8 cellular contexts compared by ENCODE assay signal in the genomic region with DNA sequence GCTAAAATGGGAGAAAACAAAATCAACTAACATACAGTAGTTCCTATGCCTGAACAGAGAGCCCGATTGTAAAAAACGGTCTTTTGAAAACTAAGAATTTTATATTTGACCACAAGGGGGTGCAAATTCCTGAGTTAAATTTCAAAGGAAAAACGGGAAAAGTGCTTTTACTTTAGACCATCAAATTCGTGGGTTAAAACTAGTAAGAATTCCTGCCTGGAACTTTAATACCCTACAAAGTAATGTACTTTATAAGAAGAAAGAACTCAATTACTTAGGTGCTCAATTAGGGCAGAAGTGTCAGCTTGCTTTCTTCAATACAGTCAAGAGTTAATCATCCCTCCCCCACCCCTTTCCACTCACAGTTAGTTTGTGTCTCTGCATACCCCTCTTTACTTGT.
DNase-seq lines count a peak whose midpoint lies in the region; ATAC-seq and TF ChIP-seq lines count a peak whose summit lies in the region.

No MANE protein-coding gene starts in this region.

- peaks cover 4% of the 10 kb centered on the region for H3K4me1 ChIP-seq in mucosa of descending colon (ENCODE audit: low read depth)

- peak; percentile 15 for TF ChIP-seq CTCF in mucosa of descending colon (IDR thresholded peaks at IDR 0.05)

- H3K27me3 Mint-ChIP-seq in activated naive CD8-positive, alpha-beta T cell = no peaks in the 10 kb centered on the region
- H3K27me3 Mint-ChIP-seq in activated naive CD8-positive, alpha-beta T cell treated with anti-CD3 and anti-CD28 coated beads for 36 hours = peaks cover 14% of the 10 kb centered on the region

- H3K9me3 ChIP-seq in mucosa of descending colon = no peaks in the 10 kb centered on the region

- H3K27ac Mint-ChIP-seq in activated naive CD8-positive, alpha-beta T cell = no peak overlapping the region
- no peak overlapping the region for H3K27ac Mint-ChIP-seq in activated naive CD8-positive, alpha-beta T cell treated with anti-CD3 and anti-CD28 coated beads for 36 hours

- peak overlapping the region; percentile 13 for H3K4me3 Mint-ChIP-seq in activated naive CD8-positive, alpha-beta T cell
- no peak overlapping the region for H3K4me3 Mint-ChIP-seq in activated naive CD8-positive, alpha-beta T cell treated with anti-CD3 and anti-CD28 coated beads for 36 hours

- DNase-seq in activated naive CD8-positive, alpha-beta T cell treated with anti-CD3 and anti-CD28 coated beads for 36 hours = no peak
- DNase-seq in NCI-H2227 treated with DMSO at 0.1 percent for 48 hours (lab: John Stamatoyannopoulos, UW) (peak; percentile 48), mucosa of descending colon (no peak)
- DNase-seq in central memory CD4-positive, alpha-beta T cell = peak; percentile 18

- no peaks in the 10 kb centered on the region for H3K9me3 Mint-ChIP-seq in activated naive CD8-positive, alpha-beta T cell (ENCODE audit: low read depth)
- H3K9me3 Mint-ChIP-seq in activated naive CD8-positive, alpha-beta T cell treated with anti-CD3 and anti-CD28 coated beads for 36 hours = no peaks in the 10 kb centered on the region

- H3K36me3 Mint-ChIP-seq in activated naive CD8-positive, alpha-beta T cell = peaks cover 2% of the 10 kb centered on the region
- H3K36me3 Mint-ChIP-seq in activated naive CD8-positive, alpha-beta T cell treated with anti-CD3 and anti-CD28 coated beads for 36 hours = peaks cover 24% of the 10 kb centered on the region

- intact Hi-C loops in mucosa of descending colon (cut with DNase I, micrococcal nuclease) = loop anchor here (10.0 kb wide), 2 partner anchors 90 to 450 kb away; a partner anchor contains a TSS

- H3K4me3 ChIP-seq in mucosa of descending colon = no peak overlapping the region

- H3K4me1 Mint-ChIP-seq in activated naive CD8-positive, alpha-beta T cell (ENCODE audit: low read depth) = peaks cover 34% of the 10 kb centered on the region
- peaks cover 19% of the 10 kb centered on the region for H3K4me1 Mint-ChIP-seq in activated naive CD8-positive, alpha-beta T cell treated with anti-CD3 and anti-CD28 coated beads for 36 hours

- H3K36me3 ChIP-seq in mucosa of descending colon (ENCODE audit: low read depth) = no peaks in the 10 kb centered on the region

- ATAC-seq in mucosa of descending colon (no peak), GM19351 (IDR thresholded peaks at IDR 0.05; ENCODE audit: unreplicated experiment) (no peak), GM18858 (IDR thresholded peaks at IDR 0.05; ENCODE audit: unreplicated experiment) (no peak), GM18867 (IDR thresholded peaks at IDR 0.05; ENCODE audit: unreplicated experiment) (no peak)

Comparison
In these comparisons a context has a peak if more than half of its experiments do, and no peak if none do; other contexts are left out.
1. DNase-seq: peak in NCI-H2227 treated with DMSO at 0.1 percent for 48 hours (single experiment) and central memory CD4-positive, alpha-beta T cell (single experiment); none in activated naive CD8-positive, alpha-beta T cell treated with anti-CD3 and anti-CD28 coated beads for 36 hours (single experiment) and mucosa of descending colon (0 of 3).